ENCODE assay signal across 18 cellular contexts in the genomic region with DNA sequence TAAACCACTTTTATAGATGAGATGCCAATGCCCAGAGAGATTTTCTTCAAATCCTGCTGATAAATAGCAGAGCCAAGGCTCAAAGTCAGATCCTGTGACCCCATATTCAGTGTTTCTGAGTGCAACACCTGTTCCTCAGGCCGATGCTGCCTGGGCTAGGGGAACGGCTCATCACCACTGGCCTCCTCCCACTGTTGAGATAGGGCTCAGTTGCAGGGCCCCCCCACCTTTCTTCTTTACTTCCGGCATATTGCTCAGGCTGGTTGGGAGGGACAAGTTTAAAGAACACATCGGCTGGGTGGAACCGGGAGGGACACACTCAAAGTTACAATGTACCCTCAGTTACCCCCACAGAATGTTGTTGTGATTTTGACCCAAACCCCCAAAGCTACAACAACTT.
"Had no signal": no experiment of that assay in that cellular context is flagged by ENCODE, and none has a peak within 500 bp of the region (broad histone marks: within the 10 kb centered on the region; RNA-seq: fewer than 3 reads in every experiment).

No MANE protein-coding gene starts in this region.

- H3K36me3 Mint-ChIP-seq: naive B cell, WTC11 had no signal

- H3K9me3 ChIP-seq: esophagus muscularis mucosa, left lung, pancreas, tibial nerve, uterus had no signal

- H3K27ac Mint-ChIP-seq: activated naive CD4-positive, alpha-beta T cell treated with anti-CD3 and anti-CD28 coated beads for 36 hours; activated T-helper 1 cell treated with anti-CD3 and anti-CD28 coated beads, Interleukin-12 subunit alpha, Interleukin-12 subunit beta, Interleukin-2, Interleukin-4 antibody, amounts not matched to agents 30 ng/mL and 10 ng/mL and 1 ng/mL, durations not matched to agents 14 hours and 24 hours and 36 hours; stimulated activated effector memory CD8-positive, alpha-beta T cell treated with anti-CD3 and anti-CD28 coated beads, Interleukin-12 subunit alpha, Interleukin-12 subunit beta, amount 100 ng/mL, for 72 hours; WTC11 had no signal

- H3K36me3 ChIP-seq: cardiac muscle cell, esophagus muscularis mucosa, left lung, pancreas, tibial nerve, uterus had no signal

- H3K4me1 ChIP-seq: pancreas, uterus had no signal

- H3K27ac ChIP-seq: cardiac muscle cell, esophagus muscularis mucosa, pancreas, uterus had no signal

- DNase-seq: activated CD4-positive, alpha-beta T cell treated with anti-CD3 and anti-CD28 coated beads for 4 hours; activated naive CD4-positive, alpha-beta T cell treated with anti-CD3 and anti-CD28 coated beads for 36 hours; dorsolateral prefrontal cortex; hippocampal formation; kidney; left lung; mammary epithelial cell; naive B cell; pancreas; stimulated activated CD4-positive, alpha-beta T cell treated with anti-CD3 and anti-CD28 coated beads, Interleukin-12 subunit alpha, Interleukin-12 subunit beta, amount 100 ng/mL, for 4 hours; stimulated activated CD4-positive, alpha-beta T cell treated with anti-CD3 and anti-CD28 coated beads, Interleukin-2, amount 100 ng/mL, for 24 hours; uterus had no signal

- H3K9me3 Mint-ChIP-seq: activated naive CD4-positive, alpha-beta T cell treated with anti-CD3 and anti-CD28 coated beads for 36 hours; WTC11 had no signal

- H3K4me3 ChIP-seq: cardiac muscle cell, esophagus muscularis mucosa, left lung, pancreas, tibial nerve, uterus had no signal

- H3K4me3 Mint-ChIP-seq: activated naive CD4-positive, alpha-beta T cell treated with anti-CD3 and anti-CD28 coated beads for 36 hours; activated T-helper 1 cell treated with anti-CD3 and anti-CD28 coated beads, Interleukin-12 subunit alpha, Interleukin-12 subunit beta, Interleukin-2, Interleukin-4 antibody, amounts not matched to agents 30 ng/mL and 10 ng/mL and 1 ng/mL, durations not matched to agents 14 hours and 24 hours and 36 hours; stimulated activated effector memory CD8-positive, alpha-beta T cell treated with anti-CD3 and anti-CD28 coated beads, Interleukin-12 subunit alpha, Interleukin-12 subunit beta, amount 100 ng/mL, for 72 hours; WTC11 had no signal

- ATAC-seq: left lung; pancreas; stimulated activated effector memory CD8-positive, alpha-beta T cell treated with anti-CD3 and anti-CD28 coated beads, Interleukin-12 subunit alpha, Interleukin-12 subunit beta, amount 100 ng/mL, for 72 hours; WTC11 had no signal

- H3K27me3 ChIP-seq: cardiac muscle cell, dorsolateral prefrontal cortex, left lung, pancreas, tibial nerve, uterus had no signal
